In genomic region chr2:223306371-223306770, GRCh38 we compare ENCODE assay signal across 9 cellular contexts.
DNase-seq lines count a peak whose midpoint lies in the region; TF ChIP-seq lines count a peak whose summit lies in the region.
"Had no signal": no experiment of that assay in that cellular context is flagged by ENCODE, and none has a peak within 500 bp of the region (broad histone marks: within the 10 kb centered on the region; RNA-seq: fewer than 3 reads in every experiment).

No MANE protein-coding gene starts in this region.

- peak; percentile 16 for DNase-seq in NCI-H146 (lab: John Stamatoyannopoulos, UW)
- no peak for DNase-seq in NCI-H146 treated with DMSO at 0.1 percent for 48 hours (lab: John Stamatoyannopoulos, UW; ENCODE audit: unreplicated experiment)
- peak; percentile 12 for DNase-seq in HEK293T (ENCODE audit: extremely low spot score)
- DNase-seq in RWPE1 (ENCODE audit: low spot score): no peak
- DNase-seq in lung microvascular endothelial cell (ENCODE audit: low read depth in 2 of 2): peak; percentile 42 to 44
- no peak for DNase-seq in NCI-H2029 treated with DMSO at 0.1 percent for 48 hours (lab: John Stamatoyannopoulos, UW)
- DNase-seq in NCI-H128 (lab: John Stamatoyannopoulos, UW; ENCODE audit: unreplicated experiment): no peak
- DNase-seq in NCI-H1930 (lab: John Stamatoyannopoulos, UW): no peak
- DNase-seq: NCI-H1436 had no signal

- no peak overlapping the region for H3K27ac ChIP-seq in RWPE1

- TF ChIP-seq CTCF in RWPE1 (conservative IDR thresholded peaks at IDR 0.05; ENCODE audit: low read depth): peak; percentile 15; the same call in 1 of the 2 replicates

- CTCF ChIA-PET in HEK293T (lab: Yijun Ruan, JAX) (interaction anchor here (0.6 to 0.9 kb wide), 2 partner anchors 51 to 180 kb away, joined by 3 read pairs; no protein-coding TSS in a partner anchor), RWPE1 (lab: Yijun Ruan, JAX) (interaction anchor here (0.7 kb wide), 1 partner anchor 305 kb away, joined by 3 read pairs; no protein-coding TSS in a partner anchor)

- POLR2A ChIA-PET in HEK293T (lab: Yijun Ruan, JAX) (no interaction called here), RWPE1 (lab: Yijun Ruan, JAX; ENCODE audit: low non-redundant PET) (no interaction called here)

TF ChIP-seq in HEK293T, 16 proteins besides CTCF, POLR2A, EP300 and RAD21:
- TF ChIP-seq TARDBP (IDR thresholded peaks at IDR 0.05) (no peak), FOXM1 (IDR thresholded peaks at IDR 0.05; ENCODE audit: borderline replicate concordance) (no peak), ARNT (IDR thresholded peaks at IDR 0.05) (no peak), SP1 (IDR thresholded peaks at IDR 0.05) (no peak), FOXA1 (IDR thresholded peaks at IDR 0.05) (no peak), L3MBTL2 (conservative IDR thresholded peaks at IDR 0.05) (no peak), HDGF (IDR thresholded peaks at IDR 0.05; ENCODE audit: borderline replicate concordance) (no peak), BHLHE40 (IDR thresholded peaks at IDR 0.05; ENCODE audit: borderline replicate concordance) (no peak), CTBP1 (IDR thresholded peaks at IDR 0.05; ENCODE audit: borderline replicate concordance) (no peak), SUZ12 (IDR thresholded peaks at IDR 0.05) (no peak), ZNF384 (IDR thresholded peaks at IDR 0.05) (no peak), NFRKB (IDR thresholded peaks at IDR 0.05) (no peak), LEF1 (IDR thresholded peaks at IDR 0.05; ENCODE audit: borderline replicate concordance) (no peak), ELF4 (IDR thresholded peaks at IDR 0.05) (no peak), FOXK2 (IDR thresholded peaks at IDR 0.05) (no peak)
- TF ChIP-seq, protein P1, sequence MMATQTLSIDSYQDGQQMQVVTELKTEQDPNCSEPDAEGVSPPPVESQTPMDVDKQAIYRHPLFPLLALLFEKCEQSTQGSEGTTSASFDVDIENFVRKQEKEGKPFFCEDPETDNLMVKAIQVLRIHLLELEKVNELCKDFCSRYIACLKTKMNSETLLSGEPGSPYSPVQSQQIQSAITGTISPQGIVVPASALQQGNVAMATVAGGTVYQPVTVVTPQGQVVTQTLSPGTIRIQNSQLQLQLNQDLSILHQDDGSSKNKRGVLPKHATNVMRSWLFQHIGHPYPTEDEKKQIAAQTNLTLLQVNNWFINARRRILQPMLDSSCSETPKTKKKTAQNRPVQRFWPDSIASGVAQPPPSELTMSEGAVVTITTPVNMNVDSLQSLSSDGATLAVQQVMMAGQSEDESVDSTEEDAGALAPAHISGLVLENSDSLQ (IDR thresholded peaks at IDR 0.05): no peak
TF ChIP-seq in HEK293T: peak in this region for 0.

Comparison
In these comparisons a context has a peak if more than half of its experiments do, and no peak if none do; other contexts are left out.
1. DNase-seq: peak in NCI-H146 (single experiment), HEK293T (single experiment) and lung microvascular endothelial cell (2 of 2); none in NCI-H146 treated with DMSO at 0.1 percent for 48 hours (single experiment), RWPE1 (single experiment), NCI-H2029 treated with DMSO at 0.1 percent for 48 hours (single experiment), NCI-H128 (single experiment) and NCI-H1930 (0 of 2).